32 cellular contexts compared by ENCODE assay signal in the genomic region with DNA sequence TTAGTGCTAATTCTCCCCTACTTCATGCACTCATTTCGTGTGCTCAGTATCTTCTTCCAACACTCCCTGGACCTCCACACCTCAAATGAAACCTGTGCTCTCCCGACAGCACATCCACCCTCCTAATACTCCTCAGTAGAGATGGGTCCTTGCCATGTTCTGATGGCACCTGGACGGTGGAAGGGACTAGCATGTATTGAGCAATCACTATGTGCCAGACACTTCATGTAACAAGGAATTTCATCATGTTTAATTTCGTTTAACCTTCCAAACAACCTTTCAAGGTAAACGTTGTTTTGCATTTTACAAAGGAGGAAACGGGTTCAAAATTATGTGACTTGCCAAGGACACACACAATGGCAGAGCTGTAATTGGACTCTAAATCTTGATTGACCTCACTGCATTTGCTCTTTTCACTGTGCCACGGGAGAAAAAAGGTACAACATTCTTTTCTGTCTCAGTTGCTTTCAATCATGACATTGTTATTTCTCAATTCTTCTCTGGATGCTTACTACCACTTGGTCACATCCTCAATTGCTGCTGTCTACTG. TPM values are rescaled to one million over a fixed set of nuclear protein-coding genes. Genes with fewer than 3 reads are reported as not detected.
"Had no signal": no experiment of that assay in that cellular context is flagged by ENCODE, and none has a peak within 500 bp of the region (broad histone marks: within the 10 kb centered on the region; RNA-seq: fewer than 3 reads in every experiment).

No MANE protein-coding gene starts in this region.

- DNase-seq: activated CD4-positive, alpha-beta T cell treated with anti-CD3 and anti-CD28 coated beads for 4 hours; activated CD4-positive, alpha-beta T cell treated with anti-CD3 and anti-CD28 coated beads, Interleukin-2, amount 50 U/mL, for 4 hours; activated effector memory CD4-positive, alpha-beta T cell treated with anti-CD3 and anti-CD28 coated beads, Interleukin-2, amount 50 U/mL, for 16 hours; activated naive CD4-positive, alpha-beta T cell treated with anti-CD3 and anti-CD28 coated beads for 36 hours; activated naive CD8-positive, alpha-beta T cell treated with anti-CD3 and anti-CD28 coated beads, Interleukin-2, amount 10 ng/mL, durations not matched to agents 7 days and 5 days; brain microvascular endothelial cell; caudate nucleus; cortex of kidney; islet precursor cell; mesenchymal stem cell; natural killer cell; retina; sigmoid colon; small intestine; stimulated activated CD4-positive, alpha-beta T cell treated with anti-CD3 and anti-CD28 coated beads, Interleukin-4, amount 100 ng/mL, for 4 hours; stimulated activated CD8-positive, alpha-beta memory T cell treated with anti-CD3 and anti-CD28 coated beads, Interleukin-4, amount 100 ng/mL, for 48 hours; stimulated activated naive CD8-positive, alpha-beta T cell treated with anti-CD3 and anti-CD28 coated beads, Interleukin-15, amount 100 ng/mL, for 72 hours; thyroid gland had no signal

- H3K4me2 ChIP-seq: hepatocyte had no signal

- H3K79me2 ChIP-seq: hepatocyte had no signal

- FAIRE-seq: endothelial cell of umbilical vein, small intestine had no signal

- H3K27me3 ChIP-seq: ascending aorta, brain microvascular endothelial cell, gastroesophageal sphincter, hepatocyte, sigmoid colon, thyroid gland had no signal

- H2AFZ ChIP-seq: hepatocyte had no signal

- ATAC-seq: gastroesophageal sphincter; natural killer cell; stimulated activated memory B cell treated with anti-CD40 and anti-IgM and Interleukin-4, amounts not matched to agents 10 μg/mL and 1 μg/mL and 100 μg/mL, for 72 hours; stimulated activated naive CD8-positive, alpha-beta T cell treated with anti-CD3 and anti-CD28 coated beads, Interleukin-15, amount 100 ng/mL, for 72 hours had no signal

- H3K36me3 ChIP-seq: ascending aorta, brain microvascular endothelial cell, gastroesophageal sphincter, prostate gland, sigmoid colon, thyroid gland had no signal

- H3K27ac ChIP-seq: ascending aorta, brain microvascular endothelial cell, gastroesophageal sphincter, hepatocyte, prostate gland, sigmoid colon, thyroid gland had no signal

- H3K9me3 ChIP-seq: ascending aorta, gastroesophageal sphincter, prostate gland, sigmoid colon, thyroid gland had no signal

- H3K4me1 ChIP-seq: ascending aorta, gastroesophageal sphincter, prostate gland, sigmoid colon had no signal

- H3K4me3 ChIP-seq: ascending aorta, gastroesophageal sphincter, hepatocyte, prostate gland, sigmoid colon, thyroid gland had no signal

RNA-seq across cellular contexts. Expression of gene SLC7A8, which starts 12.2 kb away (rescaled TPM):
- total RNA-seq: activated T-helper 1 cell treated with anti-CD3 and anti-CD28 coated beads, Interleukin-12 subunit alpha, Interleukin-12 subunit beta, Interleukin-2, Interleukin-4 antibody, amounts not matched to agents 30 ng/mL and 10 ng/mL and 1 ng/mL, durations not matched to agents 14 hours and 24 hours and 36 hours had no signal

RNA-seq across cellular contexts. Expression of gene RNF212B, which starts 42.1 kb away (rescaled TPM):
- total RNA-seq: activated naive CD4-positive, alpha-beta T cell treated with anti-CD3 and anti-CD28 coated beads for 36 hours; activated naive CD8-positive, alpha-beta T cell treated with anti-CD3 and anti-CD28 coated beads, Interleukin-2, amount 10 ng/mL, durations not matched to agents 7 days and 5 days; activated T-helper 1 cell treated with anti-CD3 and anti-CD28 coated beads, Interleukin-12 subunit alpha, Interleukin-12 subunit beta, Interleukin-2, Interleukin-4 antibody, amounts not matched to agents 30 ng/mL and 10 ng/mL and 1 ng/mL, durations not matched to agents 14 hours and 24 hours and 36 hours; ascending aorta; chondrocyte; endothelial cell of umbilical vein; fibroblast of lung; fibroblast of villous mesenchyme; gastroesophageal sphincter; natural killer cell; osteoblast; sigmoid colon; T-helper 1 cell treated with Interleukin-12 subunit alpha and Interleukin-12 subunit beta and Interleukin-4 antibody, amounts not matched to agents 30 ng/mL and 1 ng/mL, for 36 hours; ureter had no signal
- polyA plus RNA-seq: endothelial cell of umbilical vein, esophagus, fibroblast of lung, hepatocyte, sigmoid colon had no signal
